22 cellular contexts compared by ENCODE assay signal in the genomic region with DNA sequence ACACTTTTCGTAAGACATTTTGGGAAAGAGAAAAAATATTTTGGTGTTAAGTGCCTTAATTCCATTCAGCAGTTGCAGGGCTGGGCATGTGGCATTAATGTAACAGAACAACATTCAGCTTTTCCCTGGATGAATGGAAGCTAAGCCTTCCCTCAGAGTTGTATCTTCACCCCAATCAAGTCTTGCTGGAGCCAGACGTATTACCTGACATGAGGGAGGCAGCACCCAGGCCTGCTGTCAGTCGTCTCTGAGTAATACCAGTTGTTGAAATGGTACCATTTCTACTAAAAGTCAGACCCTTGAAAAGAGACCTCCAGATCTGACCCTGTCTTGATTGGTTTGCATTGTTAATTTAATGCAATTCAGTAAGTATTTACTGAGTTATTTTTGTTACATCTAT. TPM values are rescaled to one million over a fixed set of nuclear protein-coding genes. Genes with fewer than 3 reads are reported as not detected.
DNase-seq lines count a peak whose midpoint lies in the region; ATAC-seq and TF ChIP-seq lines count a peak whose summit lies in the region.
"Had no signal": no experiment of that assay in that cellular context is flagged by ENCODE, and none has a peak within 500 bp of the region (broad histone marks: within the 10 kb centered on the region; RNA-seq: fewer than 3 reads in every experiment).

No MANE protein-coding gene starts in this region.

- intact Hi-C loops in CD4-positive, alpha-beta T cell (cut with DNase I, micrococcal nuclease): no loop called here

- H2AFZ ChIP-seq in GM23338 (no peak overlapping the region), osteoblast (ENCODE audit: low read length) (no peak overlapping the region), hepatocyte (no peak overlapping the region)

- H3K27ac ChIP-seq in CD4-positive, alpha-beta T cell (ENCODE audit: low read depth, low read length): no peak overlapping the region
- H3K27ac ChIP-seq in GM23338 (ENCODE audit: low read depth) (peak overlapping the region; percentile 43; the same call in 1 of the 2 replicates), osteoblast (ENCODE audit: low read depth, low read length) (no peak overlapping the region), hepatocyte (no peak overlapping the region)
- H3K27ac ChIP-seq: A549 had no signal

- no peaks in the 10 kb centered on the region for H3F3A ChIP-seq in GM23338 (replicated peaks; ENCODE audit: low read depth)

- H3K9me3 ChIP-seq in CD4-positive, alpha-beta T cell (ENCODE audit: control insufficient read depth, low read length): no peaks in the 10 kb centered on the region
- no peaks in the 10 kb centered on the region for H3K9me3 ChIP-seq in osteoblast (ENCODE audit: low read depth, low read length)
- H3K9me3 ChIP-seq in hepatocyte (ENCODE audit: low read depth): no peaks in the 10 kb centered on the region
- H3K9me3 ChIP-seq: A549, Caco-2, HAP-1 had no signal

- H3K36me3 ChIP-seq in GM23338 (ENCODE audit: insufficient read depth) (no peaks in the 10 kb centered on the region), osteoblast (ENCODE audit: insufficient read depth, low read length) (peaks cover 8% of the 10 kb centered on the region), hepatocyte (replicated peaks; ENCODE audit: insufficient read depth, low read depth) (no peaks in the 10 kb centered on the region)
- H3K36me3 ChIP-seq: HAP-1 had no signal

- H3K4me1 ChIP-seq in GM23338 (ENCODE audit: insufficient read depth): no peaks in the 10 kb centered on the region
- no peaks in the 10 kb centered on the region for H3K4me1 ChIP-seq in osteoblast (ENCODE audit: insufficient read depth, low read length)
- H3K4me1 ChIP-seq in hepatocyte (ENCODE audit: insufficient read depth): no peaks in the 10 kb centered on the region
- H3K4me1 ChIP-seq: Caco-2, HAP-1 had no signal

- no peak overlapping the region for H3K4me3 Mint-ChIP-seq in activated naive CD8-positive, alpha-beta T cell
- no peak overlapping the region for H3K4me3 Mint-ChIP-seq in activated naive CD8-positive, alpha-beta T cell treated with anti-CD3 and anti-CD28 coated beads, Interleukin-2, amount 50 U/mL, for 24 hours
- no peak overlapping the region for H3K4me3 Mint-ChIP-seq in CD4-positive, alpha-beta T cell
- H3K4me3 Mint-ChIP-seq in GM23338 (no peak overlapping the region), WTC11 (no peak overlapping the region)
- H3K4me3 Mint-ChIP-seq: CD8-positive, alpha-beta T cell; HFFc6 had no signal

- peaks cover 1% of the 10 kb centered on the region for H3K4me1 Mint-ChIP-seq in activated naive CD8-positive, alpha-beta T cell (ENCODE audit: low read depth)
- H3K4me1 Mint-ChIP-seq in activated naive CD8-positive, alpha-beta T cell treated with anti-CD3 and anti-CD28 coated beads, Interleukin-2, amount 50 U/mL, for 24 hours: no peaks in the 10 kb centered on the region
- peaks cover 17% of the 10 kb centered on the region for H3K4me1 Mint-ChIP-seq in CD4-positive, alpha-beta T cell (ENCODE audit: low read depth)
- H3K4me1 Mint-ChIP-seq in GM23338 (no peaks in the 10 kb centered on the region), WTC11 (no peaks in the 10 kb centered on the region)

- peak overlapping the region; percentile 28 for H3K27ac Mint-ChIP-seq in activated naive CD8-positive, alpha-beta T cell
- no peak overlapping the region for H3K27ac Mint-ChIP-seq in activated naive CD8-positive, alpha-beta T cell treated with anti-CD3 and anti-CD28 coated beads, Interleukin-2, amount 50 U/mL, for 24 hours
- H3K27ac Mint-ChIP-seq in CD4-positive, alpha-beta T cell: peak overlapping the region; percentile 42
- H3K27ac Mint-ChIP-seq in GM23338 (peak overlapping the region; percentile 38; the same call in 1 of the 2 replicates), WTC11 (peak overlapping the region; percentile 18; the same call in 1 of the 2 replicates)
- H3K27ac Mint-ChIP-seq: CD8-positive, alpha-beta T cell; HFFc6 had no signal

- peaks cover 18% of the 10 kb centered on the region for H3K36me3 Mint-ChIP-seq in activated naive CD8-positive, alpha-beta T cell
- peaks cover 33% of the 10 kb centered on the region for H3K36me3 Mint-ChIP-seq in activated naive CD8-positive, alpha-beta T cell treated with anti-CD3 and anti-CD28 coated beads, Interleukin-2, amount 50 U/mL, for 24 hours (ENCODE audit: low read depth)
- H3K36me3 Mint-ChIP-seq in CD4-positive, alpha-beta T cell (ENCODE audit: low read depth): peaks cover 81% of the 10 kb centered on the region
- no peaks in the 10 kb centered on the region for H3K36me3 Mint-ChIP-seq in GM23338 (ENCODE audit: low read depth)
- H3K36me3 Mint-ChIP-seq in WTC11: no peaks in the 10 kb centered on the region

- CTCF ChIA-PET in CD4-positive, alpha-beta T cell (lab: Charles Lee): no interaction called here
- CTCF ChIA-PET in WTC11 (lab: Charles Lee): interaction anchor here (2.0 kb wide), 1 partner anchor 35 kb away, joined by 9 read pairs; no protein-coding TSS in a partner anchor

- 79% methylated on average over 3 of the region's 3 CpGs for WGBS in hepatocyte (ENCODE audit: low lambda C conversion rate, missing lambda C conversion rate)

- no peak for DNase-seq in activated naive CD8-positive, alpha-beta T cell treated with anti-CD3 and anti-CD28 coated beads, Interleukin-2, amount 50 U/mL, for 24 hours
- no peak for DNase-seq in CD4-positive, alpha-beta T cell
- DNase-seq in GM23338 (ENCODE audit: low spot score) (no peak), WTC11 (ENCODE audit: low spot score) (no peak), osteoblast (ENCODE audit: insufficient read length, low spot score, missing footprints) (no peak), hepatocyte (ENCODE audit: low spot score) (no peak)
- DNase-seq: 8988T; ACHN; AML-193; C1 segment of cervical spinal cord; Caco-2; CD8-positive, alpha-beta T cell; DMS 273 treated with DMSO at 0.1 percent for 48 hours; DMS79; EL; GDM1; GOT3; HFFc6 had no signal

- H3K79me2 ChIP-seq in GM23338 (replicated peaks; ENCODE audit: insufficient read depth): no peaks in the 10 kb centered on the region
- H3K79me2 ChIP-seq in osteoblast (ENCODE audit: insufficient read depth, low read length): no peaks in the 10 kb centered on the region
- no peaks in the 10 kb centered on the region for H3K79me2 ChIP-seq in hepatocyte

- H3K9me2 ChIP-seq in GM23338 (ENCODE audit: insufficient read depth) (no peaks in the 10 kb centered on the region), hepatocyte (replicated peaks; ENCODE audit: insufficient read depth) (no peaks in the 10 kb centered on the region)

- TF ChIP-seq CTCF in CD4-positive, alpha-beta T cell (IDR thresholded peaks at IDR 0.05): no peak
- TF ChIP-seq CTCF in GM23338 (conservative IDR thresholded peaks at IDR 0.05; ENCODE audit: low read depth in 2 of 2) (no peak), WTC11 (IDR thresholded peaks at IDR 0.05) (no peak), osteoblast (IDR thresholded peaks at IDR 0.05; ENCODE audit: extremely low read depth, low read depth, low read length) (no peak), hepatocyte (IDR thresholded peaks at IDR 0.05; ENCODE audit: poor library complexity) (no peak)

- H4K20me1 ChIP-seq in GM23338 (replicated peaks; ENCODE audit: insufficient read depth): no peaks in the 10 kb centered on the region
- no peaks in the 10 kb centered on the region for H4K20me1 ChIP-seq in osteoblast (ENCODE audit: insufficient read depth, low read length)
- H4K20me1 ChIP-seq in hepatocyte (ENCODE audit: insufficient read depth, poor library complexity, severe bottlenecking): no peaks in the 10 kb centered on the region

- H3K9me3 Mint-ChIP-seq in activated naive CD8-positive, alpha-beta T cell (ENCODE audit: low read depth): no peaks in the 10 kb centered on the region
- H3K9me3 Mint-ChIP-seq in activated naive CD8-positive, alpha-beta T cell treated with anti-CD3 and anti-CD28 coated beads, Interleukin-2, amount 50 U/mL, for 24 hours: no peaks in the 10 kb centered on the region
- no peaks in the 10 kb centered on the region for H3K9me3 Mint-ChIP-seq in CD4-positive, alpha-beta T cell
- H3K9me3 Mint-ChIP-seq in GM23338 (no peaks in the 10 kb centered on the region), WTC11 (no peaks in the 10 kb centered on the region)
- H3K9me3 Mint-ChIP-seq: CD8-positive, alpha-beta T cell; HFFc6 had no signal

- POLR2A ChIA-PET in CD4-positive, alpha-beta T cell (lab: Charles Lee): interaction anchor here (1.0 kb wide), 1 partner anchor 58 kb away, joined by 3 read pairs; a partner anchor contains a TSS
- POLR2A ChIA-PET in WTC11 (lab: Charles Lee): interaction anchor here (0.7 kb wide), 1 partner anchor 54 kb away, joined by 3 read pairs; no protein-coding TSS in a partner anchor

- H3K4me2 ChIP-seq in GM23338: no peak overlapping the region
- H3K4me2 ChIP-seq in osteoblast (ENCODE audit: insufficient read depth, low read length): no peak overlapping the region
- no peak overlapping the region for H3K4me2 ChIP-seq in hepatocyte
- H3K4me2 ChIP-seq: A549 had no signal

- H3K27me3 Mint-ChIP-seq in activated naive CD8-positive, alpha-beta T cell: no peaks in the 10 kb centered on the region
- no peaks in the 10 kb centered on the region for H3K27me3 Mint-ChIP-seq in activated naive CD8-positive, alpha-beta T cell treated with anti-CD3 and anti-CD28 coated beads, Interleukin-2, amount 50 U/mL, for 24 hours
- no peaks in the 10 kb centered on the region for H3K27me3 Mint-ChIP-seq in CD4-positive, alpha-beta T cell
- H3K27me3 Mint-ChIP-seq in GM23338 (ENCODE audit: insufficient read depth, low read depth, poor library complexity): no peaks in the 10 kb centered on the region
- no peaks in the 10 kb centered on the region for H3K27me3 Mint-ChIP-seq in WTC11 (ENCODE audit: low read depth)

- no peak for ATAC-seq in activated naive CD8-positive, alpha-beta T cell treated with anti-CD3 and anti-CD28 coated beads, Interleukin-2, amount 50 U/mL, for 24 hours
- ATAC-seq in CD4-positive, alpha-beta T cell (ENCODE audit: poor library complexity): no peak
- no peak for ATAC-seq in GM23338
- ATAC-seq in WTC11: no peak
- no peak for ATAC-seq in GM18517 (IDR thresholded peaks at IDR 0.05; ENCODE audit: unreplicated experiment)
- ATAC-seq: A549; CD8-positive, alpha-beta T cell had no signal

- no peaks in the 10 kb centered on the region for H3K27me3 ChIP-seq in CD4-positive, alpha-beta T cell (ENCODE audit: control insufficient read depth, insufficient read depth, low read length)
- H3K27me3 ChIP-seq in GM23338 (ENCODE audit: insufficient read depth) (no peaks in the 10 kb centered on the region), osteoblast (ENCODE audit: insufficient read depth, low read length) (no peaks in the 10 kb centered on the region), hepatocyte (no peaks in the 10 kb centered on the region)

- H3K4me3 ChIP-seq in GM23338: no peak overlapping the region
- H3K4me3 ChIP-seq in osteoblast (ENCODE audit: insufficient read depth, low read length): no peak overlapping the region
- H3K4me3 ChIP-seq in hepatocyte: no peak overlapping the region
- H3K4me3 ChIP-seq: A549, HAP-1 had no signal

RNA-seq across cellular contexts. Expression of a gene that starts 57.5 kb away (rescaled TPM):
- 10 to 100 TPM; 82.3 to 84.5 TPM for total RNA-seq in CD4-positive, alpha-beta T cell
- 16.3 and 18.8 TPM in 2 replicates for total RNA-seq in GM23338 (2014; rRNA removed; shearing (Covaris generic))
- 5.2 and 5.4 TPM in 2 replicates for polyA plus RNA-seq in GM23338 (2016; fragmentation: Nextera tagmentation; extraction: Ambion mirVana)
- 11.2 to 13.6 TPM (median 13.2 TPM) in 3 replicates for total RNA-seq in WTC11 (2021)
- 53.6 and 55.7 TPM in 2 replicates for total RNA-seq in osteoblast
- 31.3 and 35.9 TPM in 2 replicates for total RNA-seq in hepatocyte
- polyA plus RNA-seq in hepatocyte: 9.7 and 14.9 TPM in 2 replicates
